Comparison of ENCODE assay signal across 1 cellular context in genomic region chr7:102432476-102433318, GRCh38.
TF ChIP-seq lines count a peak whose summit lies in the region.

No MANE protein-coding gene starts in this region.

TF ChIP-seq in HEK293, 187 proteins besides CTCF, POLR2A, EP300 and RAD21 (continued from another document):
- TF ChIP-seq ZNF280C (tag by site-specific recombination; IDR thresholded peaks at IDR 0.05) (no peak), ZBTB8A (tag by site-specific recombination; IDR thresholded peaks at IDR 0.05) (no peak), ZNF658 (tag by site-specific recombination; IDR thresholded peaks at IDR 0.05) (no peak), KLF9 (tag by site-specific recombination; IDR thresholded peaks at IDR 0.05; ENCODE audit: low read depth) (no peak; the same call in 1 of the 2 replicates), ZNF202 (tag by site-specific recombination; IDR thresholded peaks at IDR 0.05; ENCODE audit: borderline replicate concordance) (no peak), ZNF112 (tag by site-specific recombination; IDR thresholded peaks at IDR 0.05) (no peak), ZNF121 (tag by site-specific recombination; IDR thresholded peaks at IDR 0.05) (peak; percentile 73; the same call in 1 of the 2 replicates), ZNF518A (tag by site-specific recombination; conservative IDR thresholded peaks at IDR 0.05; ENCODE audit: low read depth) (no peak), KLF1 (tag by site-specific recombination; IDR thresholded peaks at IDR 0.05) (peak; percentile 48), YY1 (tag by site-specific recombination; IDR thresholded peaks at IDR 0.05) (no peak), ZNF335 (tag by site-specific recombination; conservative IDR thresholded peaks at IDR 0.05) (no peak)
- TF ChIP-seq, protein P1, sequence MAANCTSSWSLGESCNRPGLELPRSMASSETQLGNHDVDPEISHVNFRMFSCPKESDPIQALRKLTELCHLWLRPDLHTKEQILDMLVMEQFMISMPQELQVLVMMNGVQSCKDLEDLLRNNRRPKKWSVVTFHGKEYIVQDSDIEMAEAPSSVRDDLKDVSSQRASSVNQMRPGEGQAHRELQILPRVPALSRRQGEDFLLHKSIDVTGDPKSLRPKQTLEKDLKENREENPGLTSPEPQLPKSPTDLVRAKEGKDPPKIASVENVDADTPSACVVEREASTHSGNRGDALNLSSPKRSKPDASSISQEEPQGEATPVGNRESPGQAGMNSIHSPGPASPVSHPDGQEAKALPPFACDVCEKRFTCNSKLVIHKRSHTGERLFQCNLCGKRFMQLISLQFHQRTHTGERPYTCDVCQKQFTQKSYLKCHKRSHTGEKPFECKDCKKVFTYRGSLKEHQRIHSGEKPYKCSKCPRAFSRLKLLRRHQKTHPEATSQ (tag by site-specific recombination; IDR thresholded peaks at IDR 0.05), result no peak
TF ChIP-seq in HEK293: peak in this region for 17.
